25 cellular contexts compared by ENCODE assay signal in genomic region chr10:132122939-132123445, GRCh38. TPM values are rescaled to one million over a fixed set of nuclear protein-coding genes. Genes with fewer than 3 reads are reported as not detected.
DNase-seq lines count a peak whose midpoint lies in the region; ATAC-seq, FAIRE-seq and TF ChIP-seq lines count a peak whose summit lies in the region.
"Had no signal": no experiment of that assay in that cellular context is flagged by ENCODE, and none has a peak within 500 bp of the region (broad histone marks: within the 10 kb centered on the region; RNA-seq: fewer than 3 reads in every experiment).

No MANE protein-coding gene starts in this region.

- TF ChIP-seq POLR2A in H54 (IDR thresholded peaks at IDR 0.05; ENCODE audit: low read depth, low read length), result no peak

- peak overlapping the region; percentile 21 for H3K9ac ChIP-seq in NT2/D1 (ENCODE audit: insufficient read length, low read depth)
- H3K9ac ChIP-seq: BLaER1 treated with 17β-estradiol and CSF1 and Interleukin-3, amounts not matched to agents 10 nM and 100 nM had no signal

- ATAC-seq in left ventricle myocardium superior (no peak), lower lobe of right lung (no peak)
- ATAC-seq: GM12878, GM23338 had no signal

- H3K27me3 ChIP-seq in NT2/D1 (ENCODE audit: insufficient read depth, insufficient read length) (no peaks in the 10 kb centered on the region), lower lobe of right lung (ENCODE audit: low read depth) (no peaks in the 10 kb centered on the region)
- H3K27me3 ChIP-seq: BE2C; BLaER1 treated with 17β-estradiol and CSF1 and Interleukin-3, amounts not matched to agents 10 nM and 100 nM had no signal

- H3K36me3 ChIP-seq in NT2/D1 (ENCODE audit: insufficient read depth, insufficient read length, low read length) (no peaks in the 10 kb centered on the region), lower lobe of right lung (no peaks in the 10 kb centered on the region)
- H3K36me3 ChIP-seq: BE2C; BLaER1 treated with 17β-estradiol and CSF1 and Interleukin-3, amounts not matched to agents 10 nM and 100 nM; HAP-1 had no signal

- no peak for FAIRE-seq in H54 (lab: Jason Lieb, UNC)
- FAIRE-seq: A549, D721Med, GM12878, GM18507 had no signal

- TF ChIP-seq CTCF in lower lobe of right lung (IDR thresholded peaks at IDR 0.05), result no peak

- intact Hi-C loops in left ventricle myocardium superior (cut with micrococcal nuclease), result no loop called here
- intact Hi-C loops in cardiac septum (cut with DNase I), result no loop called here
- intact Hi-C loops in lower lobe of right lung (cut with DNase I), result no loop called here
- intact Hi-C loops in posterior vena cava (cut with DNase I), result no loop called here

- H3K4me1 ChIP-seq in NT2/D1 (ENCODE audit: insufficient read depth, insufficient read length) (peaks cover 6% of the 10 kb centered on the region), lower lobe of right lung (no peaks in the 10 kb centered on the region)
- H3K4me1 ChIP-seq: A549, BE2C, HAP-1 had no signal

- H3K9me3 ChIP-seq in NT2/D1 (ENCODE audit: insufficient read depth, low read length) (no peaks in the 10 kb centered on the region), lower lobe of right lung (no peaks in the 10 kb centered on the region)
- H3K9me3 ChIP-seq: A549, BE2C had no signal

- H3K27ac ChIP-seq in lower lobe of right lung, result no peak overlapping the region
- H3K27ac ChIP-seq: A549; BLaER1 treated with 17β-estradiol and CSF1 and Interleukin-3, amounts not matched to agents 10 nM and 100 nM had no signal

- no peak overlapping the region for H3K4me3 ChIP-seq in NT2/D1 (ENCODE audit: insufficient read length, low read depth)
- H3K4me3 ChIP-seq in lower lobe of right lung, result no peak overlapping the region
- H3K4me3 ChIP-seq: A549; BLaER1 treated with 17β-estradiol and CSF1 and Interleukin-3, amounts not matched to agents 10 nM and 100 nM; GM12878; GM23338; HAP-1 had no signal

- DNase-seq in left ventricle myocardium superior, result peak; percentile 8
- no peak for DNase-seq in cardiac septum (ENCODE audit: low spot score)
- no peak for DNase-seq in NT2/D1 (ENCODE audit: low read depth, low spot score)
- peak; percentile 24 for DNase-seq in lower lobe of right lung
- peak; percentile 53 for DNase-seq in posterior vena cava (ENCODE audit: low spot score)
- DNase-seq in NCI-H526 treated with DMSO at 0.1 percent for 48 hours (lab: John Stamatoyannopoulos, UW), result no peak
- no peak for DNase-seq in H54 (ENCODE audit: insufficient read length, low spot score)
- DNase-seq in middle frontal gyrus (ENCODE audit: extremely low spot score, low spot score), result no peak
- DNase-seq: 8988T; ACHN; AML-193; BE2C; CD4-positive, alpha-beta T cell; DMS 273 treated with DMSO at 0.1 percent for 48 hours; DMS79; EL; GDM1; HFFc6 had no signal

RNA-seq across cellular contexts. Expression of gene JAKMIP3, which starts 57.2 kb away (rescaled TPM):
- total RNA-seq in left ventricle myocardium superior (2.0 TPM), cardiac septum (1.5 TPM), lower lobe of right lung (0.18 TPM), posterior vena cava (under 1 TPM; 0.60 to 0.62 TPM)
- total RNA-seq: GM12878 had no signal

Comparison
In these comparisons a context has a peak if more than half of its experiments do, and no peak if none do; other contexts are left out.
1. DNase-seq: peak in left ventricle myocardium superior (single experiment), lower lobe of right lung (single experiment) and posterior vena cava (single experiment); none in cardiac septum (single experiment), NT2/D1 (single experiment), NCI-H526 treated with DMSO at 0.1 percent for 48 hours (single experiment), H54 (single experiment) and middle frontal gyrus (single experiment).